ENCODE assay signal across 8 cellular contexts in the genomic region with DNA sequence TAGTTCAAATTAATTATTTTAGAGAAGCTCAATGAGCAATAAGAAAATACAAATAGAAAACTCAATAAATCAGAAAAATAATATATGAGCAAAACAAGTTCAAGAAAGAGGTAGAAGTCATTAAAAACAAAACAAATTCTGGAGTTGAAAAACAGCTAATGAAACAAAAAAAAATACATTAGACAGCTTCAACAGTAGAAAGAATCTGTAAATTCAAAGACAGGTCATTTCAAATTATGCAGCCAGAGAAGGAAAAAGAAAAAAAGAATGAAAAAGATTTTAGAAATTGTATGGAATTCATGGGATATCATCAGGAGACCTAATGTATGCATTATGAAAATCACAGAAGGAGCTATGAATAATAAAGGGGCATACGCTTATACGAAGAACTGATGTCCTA.
"Had no signal": no experiment of that assay in that cellular context is flagged by ENCODE, and none has a peak within 500 bp of the region (broad histone marks: within the 10 kb centered on the region; RNA-seq: fewer than 3 reads in every experiment).

No MANE protein-coding gene starts in this region.

- FAIRE-seq: G401.6, GM12878, GM12891, GM12892, GM18507, GM19239 had no signal

- DNase-seq: GDM1, GF-D8 had no signal

- H3K4me3 ChIP-seq: GM12878 had no signal

- ATAC-seq: GM12878 had no signal
